In genomic region chr10:42969147-42969546, GRCh38 we compare ENCODE assay signal across 25 cellular contexts.
"Had no signal": no experiment of that assay in that cellular context is flagged by ENCODE, and none has a peak within 500 bp of the region (broad histone marks: within the 10 kb centered on the region; RNA-seq: fewer than 3 reads in every experiment).

No MANE protein-coding gene starts in this region.

- H3K36me3 Mint-ChIP-seq: activated naive CD8-positive, alpha-beta T cell; naive thymus-derived CD4-positive, alpha-beta T cell; T-cell had no signal

- H3K9me3 ChIP-seq: adrenal gland, ascending aorta, heart right ventricle, lower lobe of right lung, prostate gland, thyroid gland, upper lobe of right lung had no signal

- H3K4me1 ChIP-seq: adrenal gland, ascending aorta, lower lobe of right lung, prostate gland, thyroid gland, upper lobe of right lung had no signal

- H3K36me3 ChIP-seq: adrenal gland, ascending aorta, brain microvascular endothelial cell, heart right ventricle, lower lobe of right lung, prostate gland, thyroid gland, upper lobe of right lung, WERI-Rb-1 had no signal

- H3K27me3 Mint-ChIP-seq: activated naive CD8-positive, alpha-beta T cell had no signal

- H3K27me3 ChIP-seq: adrenal gland, ascending aorta, brain microvascular endothelial cell, thyroid gland, upper lobe of right lung had no signal

- ATAC-seq: heart right ventricle; lower lobe of right lung; naive thymus-derived CD4-positive, alpha-beta T cell; SK-N-SH treated with all-trans-retinoic acid at 6 μM for 48 hours; stimulated activated naive CD8-positive, alpha-beta T cell treated with anti-CD3 and anti-CD28 coated beads, Interleukin-15, Interleukin-2, amounts not matched to agents 100 U/mL and 50 U/mL, for 24 hours; T-cell had no signal

- H3K4me3 Mint-ChIP-seq: activated naive CD8-positive, alpha-beta T cell; naive thymus-derived CD4-positive, alpha-beta T cell; T-cell; T-helper 2 cell treated with Interferon-gamma antibody and Interleukin-4, amounts not matched to agents 5 μg/mL and 100 μg/mL, for 36 hours had no signal

- H3K9me3 Mint-ChIP-seq: activated T-helper 2 cell treated with anti-CD3 and anti-CD28 coated beads, Interferon-gamma antibody, Interleukin-2, Interleukin-4, amounts not matched to agents 10 μg/mL and 5 μg/mL and 100 μg/mL, durations not matched to agents 14 hours and 24 hours and 36 hours; T-cell; T-helper 2 cell treated with Interferon-gamma antibody and Interleukin-4, amounts not matched to agents 5 μg/mL and 100 μg/mL, for 36 hours had no signal

- H3K27ac Mint-ChIP-seq: activated naive CD8-positive, alpha-beta T cell; activated T-helper 2 cell treated with anti-CD3 and anti-CD28 coated beads, Interferon-gamma antibody, Interleukin-2, Interleukin-4, amounts not matched to agents 10 μg/mL and 5 μg/mL and 100 μg/mL, durations not matched to agents 14 hours and 24 hours and 36 hours; naive thymus-derived CD4-positive, alpha-beta T cell; T-cell; T-helper 2 cell treated with Interferon-gamma antibody and Interleukin-4, amounts not matched to agents 5 μg/mL and 100 μg/mL, for 36 hours had no signal

- H3K27ac ChIP-seq: adrenal gland, ascending aorta, brain microvascular endothelial cell, dorsolateral prefrontal cortex, heart right ventricle, lower lobe of right lung, prostate gland, thyroid gland, upper lobe of right lung, WERI-Rb-1 had no signal

- H3K4me1 Mint-ChIP-seq: T-cell had no signal

- H3K4me3 ChIP-seq: adrenal gland, ascending aorta, dorsolateral prefrontal cortex, heart right ventricle, lower lobe of right lung, prostate gland, thyroid gland, upper lobe of right lung had no signal

- DNase-seq: activated CD4-positive, alpha-beta T cell treated with anti-CD3 and anti-CD28 coated beads for 1 hour; activated CD4-positive, alpha-beta T cell treated with anti-CD3 and anti-CD28 coated beads, Interleukin-2, amount 50 U/mL, for 1 hour; activated naive CD4-positive, alpha-beta T cell; brain microvascular endothelial cell; central memory CD4-positive, alpha-beta T cell; islet precursor cell; lower lobe of right lung; mesendoderm; naive thymus-derived CD4-positive, alpha-beta T cell; stimulated activated CD4-positive, alpha-beta T cell treated with anti-CD3 and anti-CD28 coated beads, Interleukin-4, amount 100 ng/mL, for 24 hours; stimulated activated naive CD8-positive, alpha-beta T cell treated with anti-CD3 and anti-CD28 coated beads, Interleukin-15, Interleukin-2, amounts not matched to agents 100 U/mL and 50 U/mL, for 24 hours; substantia nigra; T-cell; thyroid gland; upper lobe of right lung; WERI-Rb-1 had no signal
